8 cellular contexts compared by ENCODE assay signal in the genomic region with DNA sequence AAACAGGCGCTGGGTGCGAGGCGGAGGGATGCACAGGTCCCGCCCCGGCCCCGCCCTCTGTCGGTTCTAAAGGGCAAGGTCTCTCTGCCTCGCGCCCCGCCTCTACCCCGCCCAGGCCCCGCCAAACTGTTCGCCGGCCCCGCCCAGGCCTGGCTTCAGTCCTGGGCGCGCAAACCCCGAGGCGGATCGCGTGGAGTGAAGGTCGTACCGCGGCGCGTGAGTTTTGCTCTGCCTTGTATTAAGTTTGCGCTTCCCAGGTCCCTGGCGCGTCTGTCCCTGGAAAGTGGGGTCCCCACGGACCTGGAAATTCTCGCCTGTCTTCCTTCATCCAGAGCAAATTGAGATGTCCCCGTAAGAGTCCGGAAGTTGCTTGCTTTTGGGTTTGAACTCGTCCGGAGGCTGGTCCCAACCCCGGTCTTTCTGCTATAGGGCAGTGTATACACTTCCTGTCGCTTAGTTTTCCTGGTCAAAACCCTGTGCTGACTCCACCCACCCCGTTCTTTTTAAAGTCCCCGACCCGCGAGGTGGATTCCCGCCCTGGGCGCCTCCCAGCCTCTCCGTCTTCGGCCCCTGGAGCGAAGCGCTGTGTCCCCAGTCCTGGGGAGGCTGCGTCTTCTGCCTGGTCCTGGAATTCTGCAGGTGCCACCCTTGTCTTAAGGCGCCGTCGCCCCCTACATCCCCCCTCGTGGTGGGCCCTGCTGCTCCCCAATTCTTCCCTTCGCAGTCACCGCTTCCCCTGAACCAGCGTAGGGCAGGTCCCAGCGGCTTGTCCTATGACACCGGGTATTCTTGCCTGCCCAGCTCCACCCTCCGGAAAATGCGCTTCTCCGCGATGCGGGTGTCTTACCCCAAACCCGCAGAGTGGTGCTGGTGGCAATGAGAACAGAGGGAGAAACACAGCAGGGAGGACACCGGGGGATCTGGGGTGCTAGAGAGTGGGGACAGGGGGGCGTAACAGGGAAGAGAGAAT. TPM values are rescaled to one million over a fixed set of nuclear protein-coding genes. Genes with fewer than 3 reads are reported as not detected.
DNase-seq lines count a peak whose midpoint lies in the region; ATAC-seq and TF ChIP-seq lines count a peak whose summit lies in the region.

No MANE protein-coding gene starts in this region.

- ATAC-seq in GM19351 (IDR thresholded peaks at IDR 0.05; ENCODE audit: unreplicated experiment) (peak; percentile 82), HG03571 (IDR thresholded peaks at IDR 0.05; ENCODE audit: unreplicated experiment) (peak; percentile 85)

- H3K9me3 ChIP-seq in AG04450 (ENCODE audit: control insufficient read depth, insufficient read depth, low read length) (peaks cover 18% of the 10 kb centered on the region), ectodermal cell (ENCODE audit: control insufficient read depth, low read length) (no peaks in the 10 kb centered on the region), mesenchymal stem cell (ENCODE audit: control insufficient read depth, low read length) (peaks cover 9% of the 10 kb centered on the region)

- peak overlapping the region; percentile 85 for H2AFZ ChIP-seq in mesenchymal stem cell (ENCODE audit: low read depth, low read length)

- CTCF ChIA-PET in AG04450 (lab: Charles Lee): no interaction called here

- peak overlapping the region; percentile 82 for H3K9ac ChIP-seq in mesenchymal stem cell (ENCODE audit: low read length)

- H3K4me2 ChIP-seq in mesenchymal stem cell (ENCODE audit: low read length, poor library complexity, severe bottlenecking): peak overlapping the region; percentile 99

- H3K4me1 ChIP-seq in ectodermal cell (ENCODE audit: control insufficient read depth, insufficient read depth, low read length): no peaks in the 10 kb centered on the region
- peaks cover 8% of the 10 kb centered on the region for H3K4me1 ChIP-seq in mesenchymal stem cell (ENCODE audit: control insufficient read depth, insufficient read depth, low read depth, low read length)

- WGBS in ectodermal cell, 2 experiments: 2% methylated on average over 65 of the region's 65 CpGs
- WGBS in mesenchymal stem cell: 3% methylated on average over 65 of the region's 65 CpGs

- H2BK15ac ChIP-seq in mesenchymal stem cell (ENCODE audit: low read depth, poor library complexity, severe bottlenecking): no peak overlapping the region

- POLR2A ChIA-PET in AG04450 (lab: Yijun Ruan, JAX): no interaction called here

- H3K14ac ChIP-seq in mesenchymal stem cell (ENCODE audit: low read length in 2 of 2): no peak overlapping the region

- H2BK120ac ChIP-seq in mesenchymal stem cell (ENCODE audit: low read depth, low read length): no peak overlapping the region

- H3K36me3 ChIP-seq in ectodermal cell (ENCODE audit: control insufficient read depth, insufficient read depth, low read length) (no peaks in the 10 kb centered on the region), mesenchymal stem cell (ENCODE audit: control insufficient read depth in 1 of 2, insufficient read depth in 2 of 2, low read depth in 1 of 2, low read length in 2 of 2) (peaks cover 22% of the 10 kb centered on the region in 2 experiments)

- peak overlapping the region in 1 of 2 experiments; percentile 97 for H3K23ac ChIP-seq in mesenchymal stem cell (ENCODE audit: low read length in 2 of 2)

- H2AK5ac ChIP-seq in mesenchymal stem cell (ENCODE audit: low read length, severe bottlenecking): no peak overlapping the region

- H2BK5ac ChIP-seq in mesenchymal stem cell (ENCODE audit: low read depth, low read length, poor library complexity, severe bottlenecking): no peak overlapping the region

- H3K27ac ChIP-seq in AG04450 (ENCODE audit: low read depth, low read length) (peak overlapping the region; percentile 21), ectodermal cell (ENCODE audit: insufficient read depth, low read depth, low read length, poor library complexity, severe bottlenecking) (no peak overlapping the region), mesenchymal stem cell (ENCODE audit: low read length, poor library complexity, severe bottlenecking) (peak overlapping the region; percentile 40)

- peaks cover 13% of the 10 kb centered on the region for H3K79me1 ChIP-seq in mesenchymal stem cell (replicated peaks; ENCODE audit: low read length, poor library complexity, severe bottlenecking)

- no peak overlapping the region for H3K4ac ChIP-seq in mesenchymal stem cell (ENCODE audit: low read depth in 1 of 2, low read length in 2 of 2)

- peak overlapping the region; percentile 73 for H3K4me3 ChIP-seq in AG04450 (ENCODE audit: low read depth, low read length)
- H3K4me3 ChIP-seq in ectodermal cell (ENCODE audit: insufficient read depth, low read depth, low read length): peak overlapping the region; percentile 45
- H3K4me3 ChIP-seq in mesenchymal stem cell (ENCODE audit: insufficient read depth in 1 of 2, low read depth in 1 of 2, low read length in 2 of 2): peak overlapping the region; percentile 66 to 87

- peak overlapping the region in 1 of 2 experiments; percentile 11 for H2BK12ac ChIP-seq in mesenchymal stem cell (ENCODE audit: low read length in 2 of 2)

- H4K8ac ChIP-seq in mesenchymal stem cell (ENCODE audit: low read length): no peak overlapping the region

- no peak; the same call in 1 of the 2 replicates for TF ChIP-seq CTCF in AG04450 (IDR thresholded peaks at IDR 0.05; ENCODE audit: low read depth, low read length)

- H3K18ac ChIP-seq in mesenchymal stem cell (ENCODE audit: low read depth in 1 of 2, low read length in 2 of 2): peak overlapping the region in 1 of 2 experiments; percentile 87

- no peaks in the 10 kb centered on the region for H3K27me3 ChIP-seq in AG04450 (ENCODE audit: control insufficient read depth, insufficient read depth, low read length)
- H3K27me3 ChIP-seq in ectodermal cell (ENCODE audit: control insufficient read depth, insufficient read depth, low read length, poor library complexity, severe bottlenecking): peaks cover 13% of the 10 kb centered on the region
- no peaks in the 10 kb centered on the region for H3K27me3 ChIP-seq in mesenchymal stem cell (ENCODE audit: control insufficient read depth in 1 of 2, insufficient read depth in 1 of 2, low read length in 2 of 2)

- no peak overlapping the region for H4K91ac ChIP-seq in mesenchymal stem cell (ENCODE audit: low read length)

- DNase-seq in AG04450 (ENCODE audit: low read depth, low spot score) (peak; percentile 24), mesenchymal stem cell (peak; percentile 77), NCI-H146 treated with DMSO at 0.1 percent for 48 hours (lab: John Stamatoyannopoulos, UW; ENCODE audit: unreplicated experiment) (no peak)
- DNase-seq in activated CD8-positive, alpha-beta memory T cell treated with anti-CD3 and anti-CD28 coated beads for 1 hour (ENCODE audit: extremely low read depth in 1 of 2, low read depth in 1 of 2): peak; percentile 81 to 87
- peak; percentile 81 to 86 (median 84) for DNase-seq in stimulated activated CD4-positive, alpha-beta T cell treated with anti-CD3 and anti-CD28 coated beads, TNF-alpha, amount 100 ng/mL, for 4 hours (ENCODE audit: low read depth in 3 of 3)

RNA-seq across cellular contexts. Expression of gene ZNF808, which starts 8.6 kb away (rescaled TPM):
- polyA plus RNA-seq in AG04450 (2011; rRNA removed): 5.3 and 7.7 TPM in 2 replicates
- polyA minus RNA-seq in AG04450 (2011; rRNA and poly(A)+ RNA removed): 10.3 and 21.9 TPM in 2 replicates
- 8.5 TPM for polyA plus RNA-seq in ectodermal cell (2013, experiment 1 of 4)
- polyA plus RNA-seq in ectodermal cell (2013, experiment 2 of 4): 9.6 TPM
- 6.9 TPM for polyA plus RNA-seq in ectodermal cell (2013, experiment 3 of 4)
- 5.8 TPM for polyA plus RNA-seq in ectodermal cell (2013, experiment 4 of 4)
- polyA plus RNA-seq in mesenchymal stem cell (2013, experiment 1 of 2): 2.9 TPM
- 2.9 TPM for polyA plus RNA-seq in mesenchymal stem cell (2013, experiment 2 of 2)

RNA-seq across cellular contexts. Expression of gene ZNF701, which starts 34.0 kb away (rescaled TPM):
- 6.6 and 8.2 TPM in 2 replicates for polyA plus RNA-seq in AG04450 (2011; rRNA removed)
- 9.3 and 14.7 TPM in 2 replicates for polyA minus RNA-seq in AG04450 (2011; rRNA and poly(A)+ RNA removed)
- polyA plus RNA-seq in ectodermal cell (2013, experiment 1 of 4): 9.8 TPM
- polyA plus RNA-seq in ectodermal cell (2013, experiment 2 of 4): 12.6 TPM
- 8.4 TPM for polyA plus RNA-seq in ectodermal cell (2013, experiment 3 of 4)
- polyA plus RNA-seq in ectodermal cell (2013, experiment 4 of 4): 7.9 TPM
- 3.7 TPM for polyA plus RNA-seq in mesenchymal stem cell (2013, experiment 1 of 2)
- 3.4 TPM for polyA plus RNA-seq in mesenchymal stem cell (2013, experiment 2 of 2)
